In genomic region chr3:184358140-184358767, GRCh38 we compare ENCODE assay signal across 17 cellular contexts. TPM values are rescaled to one million over a fixed set of nuclear protein-coding genes. Genes with fewer than 3 reads are reported as not detected.
DNase-seq lines count a peak whose midpoint lies in the region; ATAC-seq and TF ChIP-seq lines count a peak whose summit lies in the region.
"Had no signal": no experiment of that assay in that cellular context is flagged by ENCODE, and none has a peak within 500 bp of the region (broad histone marks: within the 10 kb centered on the region; RNA-seq: fewer than 3 reads in every experiment).

No MANE protein-coding gene starts in this region.

- peak; percentile 47 for DNase-seq in RWPE2 (ENCODE audit: low spot score)
- peak; percentile 84 for DNase-seq in chondrocyte (ENCODE audit: low spot score)
- no peak for DNase-seq in neural progenitor cell (ENCODE audit: low spot score)
- DNase-seq in activated naive CD4-positive, alpha-beta T cell treated with anti-CD3 and anti-CD28 coated beads, Interleukin-2, amount 10 ng/mL, durations not matched to agents 7 days and 5 days = no peak
- DNase-seq: CD8-positive, alpha-beta memory T cell; DND-41; GDM1; GOT3; IMR-90 had no signal

- H3K36me3 ChIP-seq in RWPE2 (ENCODE audit: low read depth) = peaks cover 14% of the 10 kb centered on the region
- H3K36me3 ChIP-seq in neural progenitor cell = no peaks in the 10 kb centered on the region

- no peak overlapping the region for H3K27ac ChIP-seq in RWPE2 (ENCODE audit: poor library complexity, severe bottlenecking)
- no peak overlapping the region for H3K27ac ChIP-seq in neural progenitor cell
- H3K27ac ChIP-seq in temporal lobe (ENCODE audit: low read depth, low read length) = peak overlapping the region; percentile 58
- H3K27ac ChIP-seq: A549 had no signal

- H3K27ac Mint-ChIP-seq in chondrocyte (ENCODE audit: unreplicated experiment) (no peak overlapping the region), neural progenitor cell (no peak overlapping the region)
- no peak overlapping the region for H3K27ac Mint-ChIP-seq in activated naive CD4-positive, alpha-beta T cell treated with anti-CD3 and anti-CD28 coated beads, Interleukin-2, amount 10 ng/mL, durations not matched to agents 7 days and 5 days

- H3K4me1 Mint-ChIP-seq in chondrocyte (ENCODE audit: low read depth) (peaks cover 13% of the 10 kb centered on the region), neural progenitor cell (peaks cover 18% of the 10 kb centered on the region)
- H3K4me1 Mint-ChIP-seq in activated naive CD4-positive, alpha-beta T cell treated with anti-CD3 and anti-CD28 coated beads, Interleukin-2, amount 10 ng/mL, durations not matched to agents 7 days and 5 days = peaks cover 11% of the 10 kb centered on the region

- H3K36me3 Mint-ChIP-seq in chondrocyte (ENCODE audit: low read depth) (peaks cover 7% of the 10 kb centered on the region), neural progenitor cell (peaks cover 6% of the 10 kb centered on the region)
- H3K36me3 Mint-ChIP-seq in activated naive CD4-positive, alpha-beta T cell treated with anti-CD3 and anti-CD28 coated beads, Interleukin-2, amount 10 ng/mL, durations not matched to agents 7 days and 5 days = peaks cover under 1% of the 10 kb centered on the region
- H3K36me3 Mint-ChIP-seq: CD14-positive monocyte had no signal

- no peak for TF ChIP-seq CTCF in RWPE2 (IDR thresholded peaks at IDR 0.05; ENCODE audit: poor library complexity, severe bottlenecking)
- TF ChIP-seq CTCF in chondrocyte (IDR thresholded peaks at IDR 0.05) = no peak
- no peak for TF ChIP-seq CTCF in neural progenitor cell (IDR thresholded peaks at IDR 0.05)

- no peak overlapping the region for H2AFZ ChIP-seq in neural progenitor cell (replicated peaks)

- H3K27me3 Mint-ChIP-seq in chondrocyte (ENCODE audit: low read depth) (no peaks in the 10 kb centered on the region), neural progenitor cell (ENCODE audit: insufficient read depth, low read depth) (peaks cover 9% of the 10 kb centered on the region)
- peaks cover 29% of the 10 kb centered on the region for H3K27me3 Mint-ChIP-seq in activated naive CD4-positive, alpha-beta T cell treated with anti-CD3 and anti-CD28 coated beads, Interleukin-2, amount 10 ng/mL, durations not matched to agents 7 days and 5 days

- no peaks in the 10 kb centered on the region for H3K4me1 ChIP-seq in RWPE2 (ENCODE audit: insufficient read depth, poor library complexity, severe bottlenecking)
- H3K4me1 ChIP-seq in neural progenitor cell = peaks cover 19% of the 10 kb centered on the region
- H3K4me1 ChIP-seq: Caco-2 had no signal

- peaks cover 33% of the 10 kb centered on the region for H3F3A ChIP-seq in neural progenitor cell (ENCODE audit: low read depth)

- no peak overlapping the region for H3K4me3 ChIP-seq in RWPE2 (ENCODE audit: severe bottlenecking)
- no peak overlapping the region for H3K4me3 ChIP-seq in neural progenitor cell
- H3K4me3 ChIP-seq: A549, HAP-1 had no signal

- no peaks in the 10 kb centered on the region for H3K9me3 ChIP-seq in RWPE2 (ENCODE audit: severe bottlenecking)
- H3K9me3 ChIP-seq in neural progenitor cell (ENCODE audit: low read depth) = no peaks in the 10 kb centered on the region
- H3K9me3 ChIP-seq: A549, Caco-2, HAP-1 had no signal

- H3K9ac ChIP-seq in neural progenitor cell = no peak overlapping the region

- CTCF ChIA-PET in activated naive CD4-positive, alpha-beta T cell treated with anti-CD3 and anti-CD28 coated beads, Interleukin-2, amount 10 ng/mL, durations not matched to agents 7 days and 5 days (lab: Charles Lee) = no interaction called here

- no peak overlapping the region for H3K4me3 Mint-ChIP-seq in chondrocyte (ENCODE audit: unreplicated experiment)
- H3K4me3 Mint-ChIP-seq in neural progenitor cell = peak overlapping the region; percentile 55
- H3K4me3 Mint-ChIP-seq in activated naive CD4-positive, alpha-beta T cell treated with anti-CD3 and anti-CD28 coated beads, Interleukin-2, amount 10 ng/mL, durations not matched to agents 7 days and 5 days = no peak overlapping the region

- peaks cover 4% of the 10 kb centered on the region for H4K20me1 ChIP-seq in neural progenitor cell (ENCODE audit: low read depth)

- no peak for ATAC-seq in RWPE2 (ENCODE audit: low read depth)
- no peak for ATAC-seq in HG03521 (IDR thresholded peaks at IDR 0.05; ENCODE audit: unreplicated experiment)
- ATAC-seq in HG03442 (IDR thresholded peaks at IDR 0.05; ENCODE audit: unreplicated experiment) = no peak
- ATAC-seq in GM21619 (IDR thresholded peaks at IDR 0.05; ENCODE audit: unreplicated experiment) = no peak
- ATAC-seq: A549 had no signal

- H3K27me3 ChIP-seq in RWPE2 (ENCODE audit: insufficient read depth, poor library complexity, severe bottlenecking) (no peaks in the 10 kb centered on the region), neural progenitor cell (no peaks in the 10 kb centered on the region)

- H3K4me2 ChIP-seq in neural progenitor cell = no peak overlapping the region
- H3K4me2 ChIP-seq: A549 had no signal

- peaks cover 35% of the 10 kb centered on the region for H3K79me2 ChIP-seq in neural progenitor cell (ENCODE audit: low read depth)

- no peaks in the 10 kb centered on the region for H3K9me3 Mint-ChIP-seq in chondrocyte (ENCODE audit: low read depth)
- no peaks in the 10 kb centered on the region for H3K9me3 Mint-ChIP-seq in neural progenitor cell
- H3K9me3 Mint-ChIP-seq in activated naive CD4-positive, alpha-beta T cell treated with anti-CD3 and anti-CD28 coated beads, Interleukin-2, amount 10 ng/mL, durations not matched to agents 7 days and 5 days = no peaks in the 10 kb centered on the region

RNA-seq across cellular contexts. Expression of gene CLCN2, which starts 3.2 kb away (rescaled TPM):
- total RNA-seq in chondrocyte = 3.1 to 6.5 TPM (median 3.1 TPM) in 3 replicates
- total RNA-seq in neural progenitor cell (ENCODE audit: low replicate concordance) = 16.5 and 38.2 TPM in 2 replicates
- 6.1 TPM for total RNA-seq in temporal lobe

RNA-seq across cellular contexts. Expression of gene POLR2H, which starts 3.3 kb away (rescaled TPM):
- total RNA-seq in chondrocyte (49.8 to 71.0 TPM (median 50.4 TPM) in 3 replicates), neural progenitor cell (ENCODE audit: low replicate concordance) (128 and 173 TPM in 2 replicates), temporal lobe (27.3 TPM)

RNA-seq across cellular contexts. Expression of gene THPO, which starts 19.8 kb away (rescaled TPM):
- total RNA-seq in chondrocyte (not detected in 3 replicates), neural progenitor cell (ENCODE audit: low replicate concordance) (0.31 and 2.3 TPM in 2 replicates), temporal lobe (under 0.01 TPM)
- total RNA-seq: CD8-positive, alpha-beta memory T cell; IMR-90 had no signal

RNA-seq across cellular contexts. Expression of gene FAM131A, which starts 20.9 kb away (rescaled TPM):
- total RNA-seq in chondrocyte (13.4 to 15.3 TPM (median 13.4 TPM) in 3 replicates), neural progenitor cell (ENCODE audit: low replicate concordance) (17.2 and 37.7 TPM in 2 replicates), temporal lobe (40.1 TPM)

RNA-seq across cellular contexts. Expression of gene CHRD, which starts 21.6 kb away (rescaled TPM):
- total RNA-seq in chondrocyte (1.4 to 4.7 TPM (median 1.5 TPM) in 3 replicates), neural progenitor cell (ENCODE audit: low replicate concordance) (2.3 and 6.8 TPM in 2 replicates), temporal lobe (8.6 TPM)

Comparison
In these comparisons a context has a peak if more than half of its experiments do, and no peak if none do; other contexts are left out.
1. DNase-seq: peak in RWPE2 (single experiment) and chondrocyte (single experiment); none in neural progenitor cell (single experiment) and activated naive CD4-positive, alpha-beta T cell treated with anti-CD3 and anti-CD28 coated beads, Interleukin-2, amount 10 ng/mL, durations not matched to agents 7 days and 5 days (single experiment).